8 cellular contexts compared by ENCODE assay signal in the genomic region with DNA sequence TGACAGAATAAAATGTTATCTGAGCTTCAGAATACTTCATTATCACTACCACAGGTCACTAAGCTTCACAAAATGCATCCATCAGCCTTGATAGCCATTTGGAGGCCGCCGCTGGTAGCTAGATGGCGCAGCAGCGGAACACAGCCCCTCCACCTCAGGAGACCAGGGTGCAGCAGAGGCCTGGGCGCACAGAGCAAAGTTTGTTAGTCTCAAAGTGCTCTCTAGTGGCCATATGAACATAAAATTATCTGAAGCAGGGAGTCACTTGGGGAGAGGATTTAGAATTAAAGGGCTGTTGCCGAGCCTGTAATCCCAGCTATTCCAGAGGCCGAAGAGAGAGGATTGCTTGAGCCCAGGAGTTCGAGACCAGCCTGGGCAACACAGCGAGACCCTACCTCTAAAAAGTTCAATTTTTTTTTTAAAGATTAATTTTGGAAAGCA. TPM values are rescaled to one million over a fixed set of nuclear protein-coding genes. Genes with fewer than 3 reads are reported as not detected.
DNase-seq lines count a peak whose midpoint lies in the region; ATAC-seq and TF ChIP-seq lines count a peak whose summit lies in the region.

No MANE protein-coding gene starts in this region.

- H3K4me3 ChIP-seq in CD8-positive, alpha-beta memory T cell (ENCODE audit: low read length): no peak overlapping the region
- H3K4me3 ChIP-seq in epithelial cell of proximal tubule (ENCODE audit: low read depth, low read length) (no peak overlapping the region), neural progenitor cell (no peak overlapping the region), uterus (no peak overlapping the region)

- POLR2A ChIA-PET in CD8-positive, alpha-beta memory T cell (lab: Charles Lee): no interaction called here
- POLR2A ChIA-PET in activated CD8-positive, alpha-beta T cell treated with anti-CD3 and anti-CD28 coated beads, Interleukin-2, amount 10 ng/mL, durations not matched to agents 7 days and 5 days (lab: Charles Lee): no interaction called here

- no peak for TF ChIP-seq POLR2A in uterus (IDR thresholded peaks at IDR 0.05)

- no peaks in the 10 kb centered on the region for H3K36me3 Mint-ChIP-seq in CD8-positive, alpha-beta memory T cell
- H3K36me3 Mint-ChIP-seq in activated CD8-positive, alpha-beta T cell treated with anti-CD3 and anti-CD28 coated beads, Interleukin-2, amount 10 ng/mL, durations not matched to agents 7 days and 5 days (ENCODE audit: low read depth): no peaks in the 10 kb centered on the region
- no peaks in the 10 kb centered on the region for H3K36me3 Mint-ChIP-seq in neural progenitor cell

- CTCF ChIA-PET in CD8-positive, alpha-beta memory T cell (lab: Charles Lee): interaction anchor here (0.7 to 1.7 kb wide), 17 partner anchors 9 to 462 kb away, joined by 3 to 10 read pairs (median 4); no protein-coding TSS in a partner anchor
- CTCF ChIA-PET in activated CD8-positive, alpha-beta T cell treated with anti-CD3 and anti-CD28 coated beads, Interleukin-2, amount 10 ng/mL, durations not matched to agents 7 days and 5 days (lab: Charles Lee): interaction anchor here (0.7 to 2.1 kb wide), 16 partner anchors 10 to 1787 kb away, joined by 3 to 11 read pairs (median 4); no protein-coding TSS in a partner anchor

- no peaks in the 10 kb centered on the region for H3K4me1 ChIP-seq in CD8-positive, alpha-beta memory T cell (ENCODE audit: insufficient read depth, low read length)
- no peaks in the 10 kb centered on the region for H3K4me1 ChIP-seq in neural progenitor cell
- H3K4me1 ChIP-seq in uterus: no peaks in the 10 kb centered on the region

- H3K36me3 ChIP-seq in CD8-positive, alpha-beta memory T cell (ENCODE audit: insufficient read depth, low read length): no peaks in the 10 kb centered on the region
- H3K36me3 ChIP-seq in neural progenitor cell: no peaks in the 10 kb centered on the region
- H3K36me3 ChIP-seq in uterus: no peaks in the 10 kb centered on the region

- peaks cover 4 to 11% of the 10 kb centered on the region in 2 donors for H3K27me3 Mint-ChIP-seq in CD8-positive, alpha-beta memory T cell
- H3K27me3 Mint-ChIP-seq in activated CD8-positive, alpha-beta T cell treated with anti-CD3 and anti-CD28 coated beads, Interleukin-2, amount 10 ng/mL, durations not matched to agents 7 days and 5 days (ENCODE audit: low read depth): peaks cover 15% of the 10 kb centered on the region
- peaks cover 2% of the 10 kb centered on the region for H3K27me3 Mint-ChIP-seq in neural progenitor cell (ENCODE audit: insufficient read depth, low read depth)

- H3K9me3 Mint-ChIP-seq in CD8-positive, alpha-beta memory T cell: no peaks in the 10 kb centered on the region
- no peaks in the 10 kb centered on the region for H3K9me3 Mint-ChIP-seq in activated CD8-positive, alpha-beta T cell treated with anti-CD3 and anti-CD28 coated beads, Interleukin-2, amount 10 ng/mL, durations not matched to agents 7 days and 5 days (ENCODE audit: insufficient read depth)
- no peaks in the 10 kb centered on the region for H3K9me3 Mint-ChIP-seq in neural progenitor cell

- no peak overlapping the region for H3K4me3 Mint-ChIP-seq in CD8-positive, alpha-beta memory T cell
- H3K4me3 Mint-ChIP-seq in activated CD8-positive, alpha-beta T cell treated with anti-CD3 and anti-CD28 coated beads, Interleukin-2, amount 10 ng/mL, durations not matched to agents 7 days and 5 days: no peak overlapping the region
- no peak overlapping the region for H3K4me3 Mint-ChIP-seq in neural progenitor cell

- DNase-seq in CD8-positive, alpha-beta memory T cell: peak; percentile 27 to 78 (median 51)
- DNase-seq in NCI-H748 treated with DMSO at 0.1 percent for 48 hours (lab: John Stamatoyannopoulos, UW) (peak; percentile 59), epithelial cell of proximal tubule (ENCODE audit: low read depth) (no peak), neural progenitor cell (ENCODE audit: low spot score) (peak; percentile 83), uterus (peak; percentile 51 to 57)
- peak; percentile 72 for DNase-seq in activated CD8-positive, alpha-beta T cell treated with anti-CD3 and anti-CD28 coated beads, Interleukin-2, amount 10 ng/mL, durations not matched to agents 7 days and 5 days

- H3K27me3 ChIP-seq in CD8-positive, alpha-beta memory T cell (ENCODE audit: insufficient read depth, low read length, poor library complexity, severe bottlenecking): no peaks in the 10 kb centered on the region
- H3K27me3 ChIP-seq in neural progenitor cell (no peaks in the 10 kb centered on the region), uterus (no peaks in the 10 kb centered on the region)

- H3K27ac Mint-ChIP-seq in CD8-positive, alpha-beta memory T cell: peak overlapping the region in 2 of 8 donors; percentile 22 to 40
- H3K27ac Mint-ChIP-seq in activated CD8-positive, alpha-beta T cell treated with anti-CD3 and anti-CD28 coated beads, Interleukin-2, amount 10 ng/mL, durations not matched to agents 7 days and 5 days: no peak overlapping the region
- H3K27ac Mint-ChIP-seq in neural progenitor cell: no peak overlapping the region

- no peaks in the 10 kb centered on the region for H3K79me2 ChIP-seq in neural progenitor cell (ENCODE audit: low read depth)

- H3K9me3 ChIP-seq in CD8-positive, alpha-beta memory T cell (ENCODE audit: low read length): no peaks in the 10 kb centered on the region
- no peaks in the 10 kb centered on the region for H3K9me3 ChIP-seq in neural progenitor cell (ENCODE audit: low read depth)
- H3K9me3 ChIP-seq in uterus: no peaks in the 10 kb centered on the region

- peak; percentile 71 for TF ChIP-seq CTCF in epithelial cell of proximal tubule (conservative IDR thresholded peaks at IDR 0.05; ENCODE audit: low read depth, low read length)
- TF ChIP-seq CTCF in neural progenitor cell (IDR thresholded peaks at IDR 0.05): peak; percentile 71
- peak; percentile 31 to 46 (median 44) for TF ChIP-seq CTCF in uterus (IDR thresholded peaks at IDR 0.05)

- H3K27ac ChIP-seq in CD8-positive, alpha-beta memory T cell (ENCODE audit: low read depth, low read length): no peak overlapping the region
- no peak overlapping the region for H3K27ac ChIP-seq in neural progenitor cell
- no peak overlapping the region for H3K27ac ChIP-seq in uterus

- no peak overlapping the region for H3K4me2 ChIP-seq in neural progenitor cell

- no peaks in the 10 kb centered on the region for H3K4me1 Mint-ChIP-seq in CD8-positive, alpha-beta memory T cell
- H3K4me1 Mint-ChIP-seq in activated CD8-positive, alpha-beta T cell treated with anti-CD3 and anti-CD28 coated beads, Interleukin-2, amount 10 ng/mL, durations not matched to agents 7 days and 5 days (ENCODE audit: low read depth): peaks cover 4% of the 10 kb centered on the region
- H3K4me1 Mint-ChIP-seq in neural progenitor cell: no peaks in the 10 kb centered on the region

- no peak overlapping the region for H2AFZ ChIP-seq in neural progenitor cell (replicated peaks)

- intact Hi-C loops in uterus (cut with DNase I; ENCODE audit: low total_unique reads): no loop called here

- no peaks in the 10 kb centered on the region for H3F3A ChIP-seq in neural progenitor cell (ENCODE audit: low read depth)

- ATAC-seq in GM19351 (IDR thresholded peaks at IDR 0.05; ENCODE audit: unreplicated experiment) (peak; percentile 100), HG03342 (IDR thresholded peaks at IDR 0.05; ENCODE audit: unreplicated experiment) (peak; percentile 99)
- ATAC-seq in activated CD8-positive, alpha-beta T cell treated with anti-CD3 and anti-CD28 coated beads, Interleukin-2, amount 10 ng/mL, durations not matched to agents 7 days and 5 days: peak; percentile 96

- no peak overlapping the region for H3K9ac ChIP-seq in neural progenitor cell

- no peaks in the 10 kb centered on the region for H4K20me1 ChIP-seq in neural progenitor cell (ENCODE audit: low read depth)

RNA-seq across cellular contexts. Expression of a gene that starts 8.1 kb away (rescaled TPM):
- 100 to 1,000 TPM; 145 to 150 TPM for total RNA-seq in CD8-positive, alpha-beta memory T cell
- 105 TPM for polyA plus RNA-seq in CD8-positive, alpha-beta memory T cell
- total RNA-seq in activated CD8-positive, alpha-beta T cell treated with anti-CD3 and anti-CD28 coated beads, Interleukin-2, amount 10 ng/mL, durations not matched to agents 7 days and 5 days: 10 to 100 TPM; 74.4 to 75.5 TPM
- 84.2 and 86.3 TPM in 2 replicates for total RNA-seq in epithelial cell of proximal tubule
- total RNA-seq in neural progenitor cell (ENCODE audit: low replicate concordance): 92.9 and 93.4 TPM in 2 replicates
- 100 to 1,000 TPM in 1 of 4 donors, 10 to 100 TPM in 3; 49.7 to 131 (median 73.4) TPM for total RNA-seq in uterus
